ENCODE assay signal across 22 cellular contexts in the genomic region with DNA sequence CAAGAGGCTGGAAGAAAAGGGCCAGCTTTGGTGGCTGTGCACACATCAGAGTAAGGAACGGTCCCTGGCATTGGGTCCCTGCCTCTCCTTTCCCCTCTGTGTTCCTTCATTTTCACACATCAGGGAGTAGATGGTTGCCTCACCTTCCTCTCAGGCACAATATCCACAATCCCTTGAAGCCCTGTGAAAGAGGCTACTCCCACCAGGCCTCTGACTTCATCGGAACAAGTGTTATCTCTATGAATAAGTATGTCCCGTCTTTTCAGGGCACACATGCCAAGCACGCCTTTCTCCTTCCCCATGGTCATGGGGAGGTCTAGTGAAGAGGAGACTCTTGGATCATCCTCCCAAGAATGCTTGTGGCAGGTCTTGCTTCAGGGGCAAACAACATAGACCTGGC.
"Had no signal": no experiment of that assay in that cellular context is flagged by ENCODE, and none has a peak within 500 bp of the region (broad histone marks: within the 10 kb centered on the region; RNA-seq: fewer than 3 reads in every experiment).

No MANE protein-coding gene starts in this region.

- ATAC-seq: activated CD8-positive, alpha-beta memory T cell treated with anti-CD3 and anti-CD28 coated beads, Interleukin-2, amount 10 ng/mL, durations not matched to agents 7 days and 5 days; activated naive CD4-positive, alpha-beta T cell treated with anti-CD3 and anti-CD28 coated beads, Interleukin-2, amount 50 U/mL, for 72 hours; activated naive CD8-positive, alpha-beta T cell treated with anti-CD3 and anti-CD28 coated beads, Interleukin-2, amount 50 U/mL, for 24 hours; PC-3; T-cell had no signal

- DNase-seq: activated B cell treated with CpG ODN at 0.5 μM for 24 hours; activated CD4-positive, alpha-beta T cell treated with anti-CD3 and anti-CD28 coated beads for 1 hour; activated CD4-positive, alpha-beta T cell treated with anti-CD3 and anti-CD28 coated beads, Interleukin-2, amount 10 ng/mL, durations not matched to agents 24 days and 14 days; activated CD4-positive, alpha-beta T cell treated with anti-CD3 and anti-CD28 coated beads, Interleukin-2, amount 50 U/mL, for 48 hours; activated CD8-positive, alpha-beta memory T cell treated with anti-CD3 and anti-CD28 coated beads, Interleukin-2, amount 10 ng/mL, durations not matched to agents 7 days and 5 days; activated effector memory CD4-positive, alpha-beta T cell treated with anti-CD3 and anti-CD28 coated beads, Interleukin-2, amount 50 U/mL, for 16 hours; activated naive CD4-positive, alpha-beta T cell treated with Interleukin-2 at 50 U/mL for 16 hours; activated naive CD8-positive, alpha-beta T cell treated with anti-CD3 and anti-CD28 coated beads, Interleukin-2, amount 50 U/mL, for 24 hours; activated T-cell treated with anti-CD3 and anti-CD28 coated beads, Interleukin-2, amount 50 U/mL, for 24 hours; brain microvascular endothelial cell; caudate nucleus; KG1; NCI-H1092; NCI-H1930; NCI-H2171; NCI-H2227 treated with DMSO at 0.1 percent for 48 hours; PC-3; T-cell; T-helper 2 cell; T1000 had no signal

- H3K4me3 ChIP-seq: SK-N-MC had no signal

- H3K27ac ChIP-seq: brain microvascular endothelial cell, SK-N-MC had no signal

- H3K27me3 ChIP-seq: brain microvascular endothelial cell had no signal

- H3K36me3 ChIP-seq: brain microvascular endothelial cell had no signal
